ENCODE assay signal across 8 cellular contexts in the genomic region with DNA sequence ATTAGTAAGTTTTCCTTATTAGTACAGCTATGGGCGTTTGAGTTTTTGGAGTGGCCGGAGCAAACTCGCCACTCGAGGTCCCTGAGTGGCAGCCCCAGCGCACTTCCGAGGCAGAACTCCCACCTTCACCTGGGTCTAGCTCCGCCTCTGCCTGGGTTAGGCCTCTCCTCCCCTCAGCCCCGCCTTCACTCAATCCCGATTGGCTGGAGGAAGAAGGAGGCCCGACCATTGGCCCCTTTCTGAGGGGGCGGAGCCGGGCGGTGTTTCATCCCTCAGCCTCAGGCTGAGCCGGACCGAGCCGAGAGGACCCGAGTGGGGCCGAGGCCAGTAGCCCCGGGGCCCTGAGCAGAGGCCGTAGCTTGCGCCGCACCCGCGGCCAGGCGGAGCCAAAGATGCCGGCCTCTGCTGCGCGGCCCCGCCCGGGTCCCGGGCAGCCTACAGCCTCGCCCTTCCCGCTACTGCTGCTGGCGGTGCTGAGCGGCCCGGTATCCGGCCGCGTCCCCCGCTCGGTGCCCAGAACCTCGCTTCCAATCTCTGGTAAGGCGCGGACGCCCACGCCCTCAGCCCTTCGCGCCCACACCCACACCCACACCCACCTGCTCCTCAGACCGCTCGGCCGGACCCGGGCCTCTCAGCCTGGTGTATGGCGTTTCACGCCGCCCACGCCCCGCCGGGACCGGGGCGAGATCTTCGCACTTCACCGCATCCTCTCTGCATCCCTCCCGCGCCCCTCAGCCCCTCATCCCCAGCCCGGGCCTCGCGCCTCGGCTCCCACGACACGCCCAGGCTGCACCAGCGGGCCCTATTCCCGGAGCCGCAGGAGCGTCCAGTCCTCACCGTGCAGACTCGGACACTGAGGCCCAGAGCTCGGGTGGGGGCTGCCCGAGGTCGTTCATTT. TPM values are rescaled to one million over a fixed set of nuclear protein-coding genes. Genes with fewer than 3 reads are reported as not detected.
DNase-seq lines count a peak whose midpoint lies in the region; ATAC-seq and TF ChIP-seq lines count a peak whose summit lies in the region.

SEMA4F (plus strand) TSS at position 263 of the 898 bp plus-strand sequence; CDS start at position 393, 130 bp downstream.

- TF ChIP-seq RAD21 in SK-N-SH (IDR thresholded peaks at IDR 0.05; ENCODE audit: low read length) = no peak

- H3K36me3 ChIP-seq in SK-N-SH (replicated peaks in 1 of 2; ENCODE audit: control insufficient read depth in 1 of 2, insufficient read depth in 2 of 2, low read length in 1 of 2) (peaks cover 2 to 8% of the 10 kb centered on the region in 2 experiments), osteoblast (ENCODE audit: insufficient read depth, low read length) (no peaks in the 10 kb centered on the region), thoracic aorta (no peaks in the 10 kb centered on the region)

- peak within 1 kb of the TSS; percentile 95 for H2AFZ ChIP-seq in SK-N-SH (ENCODE audit: low read depth)
- peak within 1 kb of the TSS; percentile 96 for H2AFZ ChIP-seq in osteoblast (ENCODE audit: low read length)

- H3K9me3 ChIP-seq in SK-N-SH = no peaks in the 10 kb centered on the region
- no peaks in the 10 kb centered on the region for H3K9me3 ChIP-seq in osteoblast (ENCODE audit: low read depth, low read length)
- no peaks in the 10 kb centered on the region for H3K9me3 ChIP-seq in thoracic aorta

- DNase-seq in NCI-H1048 (lab: John Stamatoyannopoulos, UW) = peak; percentile 87
- peak; percentile 99 for DNase-seq in SK-N-SH
- DNase-seq in activated naive CD4-positive, alpha-beta T cell treated with anti-CD3 and anti-CD28 coated beads, Interleukin-2, amount 50 U/mL, for 72 hours (ENCODE audit: low spot score in 2 of 2) = peak; percentile 95
- peak; percentile 97 for DNase-seq in glomerular visceral epithelial cell (ENCODE audit: extremely low spot score)
- peak; percentile 99 for DNase-seq in osteoblast (ENCODE audit: insufficient read length, low spot score, missing footprints)
- peak; percentile 87 for DNase-seq in thoracic aorta (ENCODE audit: low spot score)

- TF ChIP-seq EP300 in SK-N-SH (IDR thresholded peaks at IDR 0.05; ENCODE audit: borderline replicate concordance in 1 of 2, low read depth in 1 of 2, low read length in 1 of 2) = no peak

- H3F3A ChIP-seq in SK-N-SH (replicated peaks; ENCODE audit: insufficient read depth) = peaks cover 4% of the 10 kb centered on the region

- ATAC-seq in HG02588 (IDR thresholded peaks at IDR 0.05; ENCODE audit: unreplicated experiment) = peak; percentile 100
- peak; percentile 100 for ATAC-seq in activated naive CD4-positive, alpha-beta T cell treated with anti-CD3 and anti-CD28 coated beads, Interleukin-2, amount 50 U/mL, for 72 hours
- peak; percentile 97 for ATAC-seq in thoracic aorta (ENCODE audit: insufficient number of reproducible peaks, low FRiP score, low read depth)

- H4K20me1 ChIP-seq in SK-N-SH (ENCODE audit: insufficient read depth) = no peaks in the 10 kb centered on the region
- no peaks in the 10 kb centered on the region for H4K20me1 ChIP-seq in osteoblast (ENCODE audit: insufficient read depth, low read length)

- H3K79me2 ChIP-seq in SK-N-SH (ENCODE audit: insufficient read depth) (no peaks in the 10 kb centered on the region), osteoblast (ENCODE audit: insufficient read depth, low read length) (no peaks in the 10 kb centered on the region)

- H3K27me3 ChIP-seq in SK-N-SH (ENCODE audit: insufficient read depth) = no peaks in the 10 kb centered on the region
- H3K27me3 ChIP-seq in osteoblast (ENCODE audit: insufficient read depth, low read length) = no peaks in the 10 kb centered on the region
- no peaks in the 10 kb centered on the region for H3K27me3 ChIP-seq in thoracic aorta (replicated peaks; ENCODE audit: insufficient read depth)

- peaks cover 0 to 4% of the 10 kb centered on the region in 2 donors for H3K9me3 Mint-ChIP-seq in activated naive CD4-positive, alpha-beta T cell treated with anti-CD3 and anti-CD28 coated beads, Interleukin-2, amount 50 U/mL, for 72 hours

- peak within 1 kb of the TSS; percentile 69 for H3K9ac ChIP-seq in SK-N-SH

- H3K27ac Mint-ChIP-seq in activated naive CD4-positive, alpha-beta T cell treated with anti-CD3 and anti-CD28 coated beads, Interleukin-2, amount 50 U/mL, for 72 hours = peak within 1 kb of the TSS; percentile 25 to 55

- CTCF ChIA-PET in SK-N-SH (lab: Yijun Ruan, JAX) = interaction anchor here (1.0 to 1.1 kb wide), 2 partner anchors 14 to 22 kb away, joined by 3 read pairs; no protein-coding TSS in a partner anchor

- H3K4me1 ChIP-seq in SK-N-SH (ENCODE audit: control insufficient read depth in 1 of 2, insufficient read depth in 2 of 2, low read depth in 1 of 2, low read length in 1 of 2) = peaks cover 0 to 13% of the 10 kb centered on the region in 2 experiments; a peak in 1 of 4 replicates
- peaks cover 20% of the 10 kb centered on the region for H3K4me1 ChIP-seq in osteoblast (ENCODE audit: insufficient read depth, low read length)
- H3K4me1 ChIP-seq in thoracic aorta (ENCODE audit: control insufficient read depth in 1 of 2, low read depth in 2 of 2) = peaks cover 0 to 11% of the 10 kb centered on the region in 2 donors

- H3K4me2 ChIP-seq in SK-N-SH (peak within 1 kb of the TSS; percentile 91), osteoblast (ENCODE audit: insufficient read depth, low read length) (peak within 1 kb of the TSS; percentile 92)

- no peak for TF ChIP-seq CTCF in SK-N-SH (IDR thresholded peaks at IDR 0.05)
- TF ChIP-seq CTCF in osteoblast (IDR thresholded peaks at IDR 0.05; ENCODE audit: extremely low read depth, low read depth, low read length) = no peak
- no peak for TF ChIP-seq CTCF in thoracic aorta (IDR thresholded peaks at IDR 0.05)

- H3K9me2 ChIP-seq in SK-N-SH = no peaks in the 10 kb centered on the region

- peaks cover 5 to 6% of the 10 kb centered on the region in 2 donors for H3K36me3 Mint-ChIP-seq in activated naive CD4-positive, alpha-beta T cell treated with anti-CD3 and anti-CD28 coated beads, Interleukin-2, amount 50 U/mL, for 72 hours

- peak within 1 kb of the TSS in 1 of 2 experiments; percentile 51; a peak in 1 of 4 replicates for H3K27ac ChIP-seq in SK-N-SH (ENCODE audit: low read depth in 2 of 2, low read length in 1 of 2)
- H3K27ac ChIP-seq in osteoblast (ENCODE audit: low read depth, low read length) = no peak within 1 kb of the TSS
- H3K27ac ChIP-seq in thoracic aorta = peak within 1 kb of the TSS in 1 of 2 donors; percentile 51

- POLR2A ChIA-PET in SK-N-SH (lab: Yijun Ruan, JAX) = no interaction called here

- H3K4me3 ChIP-seq in GM08714 (ENCODE audit: low read length) = peak within 1 kb of the TSS; percentile 78
- peak within 1 kb of the TSS; percentile 78 to 80 for H3K4me3 ChIP-seq in SK-N-SH (ENCODE audit: low read depth in 2 of 2, low read length in 1 of 2)
- peak within 1 kb of the TSS; percentile 81 for H3K4me3 ChIP-seq in osteoblast (ENCODE audit: insufficient read depth, low read length)
- H3K4me3 ChIP-seq in thoracic aorta = peak within 1 kb of the TSS; percentile 82

- WGBS in SK-N-SH (ENCODE audit: low lambda C conversion rate) = 3% methylated on average over 37 of the region's 79 CpGs

TF ChIP-seq in SK-N-SH, 30 proteins besides CTCF, POLR2A, EP300 and RAD21:
- TF ChIP-seq RFX5 (IDR thresholded peaks at IDR 0.05; ENCODE audit: low read length) (peak; percentile 9; the same call in 1 of the 2 replicates), MXI1 (IDR thresholded peaks at IDR 0.05; ENCODE audit: low read depth, low read length) (0 out of 2 replicates have a peak, but pooled peaks have one; percentile 27), GATA2 (CRISPR knock-in tag; IDR thresholded peaks at IDR 0.05) (no peak), MAX (IDR thresholded peaks at IDR 0.05; ENCODE audit: low read depth) (peak; percentile 17; the same call in 1 of the 2 replicates), POLR2AphosphoS5 (IDR thresholded peaks at IDR 0.05; ENCODE audit: low read depth, low read length) (peak; percentile 29; the same call in 1 of the 2 replicates), TAF1 (IDR thresholded peaks at IDR 0.05; ENCODE audit: borderline replicate concordance, low read depth, low read length) (peak; percentile 39; the same call in 1 of the 2 replicates), FOXJ3 (CRISPR knock-in tag; IDR thresholded peaks at IDR 0.05) (no peak)
- TF ChIP-seq, protein P1, sequence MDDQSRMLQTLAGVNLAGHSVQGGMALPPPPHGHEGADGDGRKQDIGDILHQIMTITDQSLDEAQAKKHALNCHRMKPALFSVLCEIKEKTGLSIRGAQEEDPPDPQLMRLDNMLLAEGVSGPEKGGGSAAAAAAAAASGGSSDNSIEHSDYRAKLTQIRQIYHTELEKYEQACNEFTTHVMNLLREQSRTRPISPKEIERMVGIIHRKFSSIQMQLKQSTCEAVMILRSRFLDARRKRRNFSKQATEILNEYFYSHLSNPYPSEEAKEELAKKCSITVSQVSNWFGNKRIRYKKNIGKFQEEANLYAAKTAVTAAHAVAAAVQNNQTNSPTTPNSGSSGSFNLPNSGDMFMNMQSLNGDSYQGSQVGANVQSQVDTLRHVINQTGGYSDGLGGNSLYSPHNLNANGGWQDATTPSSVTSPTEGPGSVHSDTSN (IDR thresholded peaks at IDR 0.05) = peak; percentile 76

RNA-seq across cellular contexts. Expression of gene SEMA4F, which starts in this region (rescaled TPM):
- polyA plus RNA-seq in SK-N-SH (2012; rRNA removed) = 17.3 and 19.1 TPM in 2 replicates
- 11.1 and 14.4 TPM in 2 replicates for polyA plus RNA-seq in SK-N-SH (2012; cell fraction: cytosol; rRNA removed)
- 22.9 and 25.0 TPM in 2 replicates for polyA plus RNA-seq in SK-N-SH (2012; cell fraction: nucleus; rRNA removed)
- 1 to 10 TPM; 4.7 to 4.8 TPM for total RNA-seq in activated naive CD4-positive, alpha-beta T cell treated with anti-CD3 and anti-CD28 coated beads, Interleukin-2, amount 50 U/mL, for 72 hours
- total RNA-seq in osteoblast = 7.2 and 7.7 TPM in 2 replicates
- total RNA-seq in thoracic aorta = 10 to 100 TPM in 1 of 2 donors, 1 to 10 TPM in 1; 9.5 to 27.6 TPM
